1 cellular context compared by ENCODE assay signal in the genomic region with DNA sequence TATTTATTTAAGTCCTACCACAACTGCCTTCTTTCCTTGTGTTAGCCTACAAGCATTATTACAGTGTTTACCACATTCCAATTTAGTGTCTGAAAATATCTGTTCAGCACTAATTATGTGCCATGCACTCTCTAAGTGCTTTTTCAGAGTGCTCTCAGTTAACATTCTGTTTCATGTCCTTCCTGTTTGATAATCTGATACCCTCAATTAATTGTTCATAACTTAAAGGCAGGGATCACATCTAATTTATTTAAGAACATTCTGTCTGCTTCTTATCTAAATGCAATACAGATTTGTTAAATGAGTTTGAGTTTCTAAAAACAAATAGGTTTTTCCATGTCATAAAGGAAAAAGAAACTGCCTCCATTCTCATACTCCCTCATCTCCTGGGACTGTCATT.
TF ChIP-seq lines count a peak whose summit lies in the region.

No MANE protein-coding gene starts in this region.

TF ChIP-seq in GM23338, 12 proteins besides CTCF, POLR2A, EP300 and RAD21 (continued from another document):
- TF ChIP-seq, protein P1, sequence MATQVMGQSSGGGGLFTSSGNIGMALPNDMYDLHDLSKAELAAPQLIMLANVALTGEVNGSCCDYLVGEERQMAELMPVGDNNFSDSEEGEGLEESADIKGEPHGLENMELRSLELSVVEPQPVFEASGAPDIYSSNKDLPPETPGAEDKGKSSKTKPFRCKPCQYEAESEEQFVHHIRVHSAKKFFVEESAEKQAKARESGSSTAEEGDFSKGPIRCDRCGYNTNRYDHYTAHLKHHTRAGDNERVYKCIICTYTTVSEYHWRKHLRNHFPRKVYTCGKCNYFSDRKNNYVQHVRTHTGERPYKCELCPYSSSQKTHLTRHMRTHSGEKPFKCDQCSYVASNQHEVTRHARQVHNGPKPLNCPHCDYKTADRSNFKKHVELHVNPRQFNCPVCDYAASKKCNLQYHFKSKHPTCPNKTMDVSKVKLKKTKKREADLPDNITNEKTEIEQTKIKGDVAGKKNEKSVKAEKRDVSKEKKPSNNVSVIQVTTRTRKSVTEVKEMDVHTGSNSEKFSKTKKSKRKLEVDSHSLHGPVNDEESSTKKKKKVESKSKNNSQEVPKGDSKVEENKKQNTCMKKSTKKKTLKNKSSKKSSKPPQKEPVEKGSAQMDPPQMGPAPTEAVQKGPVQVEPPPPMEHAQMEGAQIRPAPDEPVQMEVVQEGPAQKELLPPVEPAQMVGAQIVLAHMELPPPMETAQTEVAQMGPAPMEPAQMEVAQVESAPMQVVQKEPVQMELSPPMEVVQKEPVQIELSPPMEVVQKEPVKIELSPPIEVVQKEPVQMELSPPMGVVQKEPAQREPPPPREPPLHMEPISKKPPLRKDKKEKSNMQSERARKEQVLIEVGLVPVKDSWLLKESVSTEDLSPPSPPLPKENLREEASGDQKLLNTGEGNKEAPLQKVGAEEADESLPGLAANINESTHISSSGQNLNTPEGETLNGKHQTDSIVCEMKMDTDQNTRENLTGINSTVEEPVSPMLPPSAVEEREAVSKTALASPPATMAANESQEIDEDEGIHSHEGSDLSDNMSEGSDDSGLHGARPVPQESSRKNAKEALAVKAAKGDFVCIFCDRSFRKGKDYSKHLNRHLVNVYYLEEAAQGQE (IDR thresholded peaks at IDR 0.05; ENCODE audit: unreplicated experiment): no peak
